In genomic region chr4:143587703-143588102, GRCh38 we compare ENCODE assay signal across 15 cellular contexts.
DNase-seq lines count a peak whose midpoint lies in the region; ATAC-seq and TF ChIP-seq lines count a peak whose summit lies in the region.
"Had no signal": no experiment of that assay in that cellular context is flagged by ENCODE, and none has a peak within 500 bp of the region (broad histone marks: within the 10 kb centered on the region; RNA-seq: fewer than 3 reads in every experiment).

No MANE protein-coding gene starts in this region.

- no peaks in the 10 kb centered on the region for H3K36me3 ChIP-seq in MM.1S (replicated peaks; ENCODE audit: insufficient read depth, low read length)
- no peaks in the 10 kb centered on the region for H3K36me3 ChIP-seq in psoas muscle (ENCODE audit: insufficient read depth in 1 of 2, low read depth in 1 of 2)

- no peak overlapping the region for H3K27ac Mint-ChIP-seq in activated T-helper 1 cell treated with anti-CD3 and anti-CD28 coated beads, Interleukin-12 subunit alpha, Interleukin-12 subunit beta, Interleukin-2, Interleukin-4 antibody, amounts not matched to agents 30 ng/mL and 10 ng/mL and 1 ng/mL, durations not matched to agents 14 hours and 24 hours and 36 hours
- H3K27ac Mint-ChIP-seq: activated CD4-positive, alpha-beta T cell treated with anti-CD3 and anti-CD28 coated beads, Interleukin-2, amount 10 ng/mL, durations not matched to agents 7 days and 5 days; IgD-negative memory B cell had no signal

- H3K9me3 Mint-ChIP-seq in activated T-helper 1 cell treated with anti-CD3 and anti-CD28 coated beads, Interleukin-12 subunit alpha, Interleukin-12 subunit beta, Interleukin-2, Interleukin-4 antibody, amounts not matched to agents 30 ng/mL and 10 ng/mL and 1 ng/mL, durations not matched to agents 14 hours and 24 hours and 36 hours: peaks cover 15% of the 10 kb centered on the region

- H3K9me3 ChIP-seq in MM.1S (replicated peaks; ENCODE audit: insufficient read depth, low read length) (no peaks in the 10 kb centered on the region), psoas muscle (peaks cover 8% of the 10 kb centered on the region)
- H3K9me3 ChIP-seq: A549 had no signal

- H3K79me2 ChIP-seq in MM.1S (ENCODE audit: low read length): no peaks in the 10 kb centered on the region
- H3K79me2 ChIP-seq: parathyroid adenoma had no signal

- TF ChIP-seq POLR2A in GM18505 (IDR thresholded peaks at IDR 0.05; ENCODE audit: borderline replicate concordance, extremely low read depth, insufficient read depth, insufficient read length): no peak

- H3K36me3 Mint-ChIP-seq in activated T-helper 1 cell treated with anti-CD3 and anti-CD28 coated beads, Interleukin-12 subunit alpha, Interleukin-12 subunit beta, Interleukin-2, Interleukin-4 antibody, amounts not matched to agents 30 ng/mL and 10 ng/mL and 1 ng/mL, durations not matched to agents 14 hours and 24 hours and 36 hours (ENCODE audit: low read depth): no peaks in the 10 kb centered on the region
- H3K36me3 Mint-ChIP-seq: IgD-negative memory B cell had no signal

- no peaks in the 10 kb centered on the region for H4K20me1 ChIP-seq in MM.1S (ENCODE audit: insufficient read depth, low read length)

- H3K4me2 ChIP-seq in MM.1S (ENCODE audit: low read depth, low read length): no peak overlapping the region
- H3K4me2 ChIP-seq: A549 had no signal

- ATAC-seq in psoas muscle (peak in 1 of 4 donors; percentile 57), HG03460 (IDR thresholded peaks at IDR 0.05; ENCODE audit: unreplicated experiment) (no peak), GM18505 (IDR thresholded peaks at IDR 0.05; ENCODE audit: unreplicated experiment) (no peak)
- ATAC-seq: A549 had no signal

- in situ Hi-C loops in T47D (cut with HindIII; ENCODE audit: low pct_unique_long_range_greater_than_20kb, low sequenced_read_pairs): no loop called here

- no peak overlapping the region for H3K4me3 Mint-ChIP-seq in activated T-helper 1 cell treated with anti-CD3 and anti-CD28 coated beads, Interleukin-12 subunit alpha, Interleukin-12 subunit beta, Interleukin-2, Interleukin-4 antibody, amounts not matched to agents 30 ng/mL and 10 ng/mL and 1 ng/mL, durations not matched to agents 14 hours and 24 hours and 36 hours
- H3K4me3 Mint-ChIP-seq: activated CD4-positive, alpha-beta T cell treated with anti-CD3 and anti-CD28 coated beads, Interleukin-2, amount 10 ng/mL, durations not matched to agents 7 days and 5 days had no signal

- peak; percentile 17 for TF ChIP-seq CTCF in MM.1S (IDR thresholded peaks at IDR 0.05; ENCODE audit: low read length)
- TF ChIP-seq CTCF in psoas muscle (IDR thresholded peaks at IDR 0.05): peak; percentile 20

- intact Hi-C loops in psoas muscle (cut with DNase I): no loop called here
- intact Hi-C loops in activated T-helper 1 cell treated with anti-CD3 and anti-CD28 coated beads, Interleukin-12 subunit alpha, Interleukin-12 subunit beta, Interleukin-2, Interleukin-4 antibody, amounts not matched to agents 30 ng/mL and 10 ng/mL and 1 ng/mL, durations not matched to agents 14 hours and 24 hours and 36 hours (cut with micrococcal nuclease): no loop called here

- peaks cover 1% of the 10 kb centered on the region for H3K27me3 Mint-ChIP-seq in activated T-helper 1 cell treated with anti-CD3 and anti-CD28 coated beads, Interleukin-12 subunit alpha, Interleukin-12 subunit beta, Interleukin-2, Interleukin-4 antibody, amounts not matched to agents 30 ng/mL and 10 ng/mL and 1 ng/mL, durations not matched to agents 14 hours and 24 hours and 36 hours (ENCODE audit: insufficient read depth)
- H3K27me3 Mint-ChIP-seq: activated CD4-positive, alpha-beta T cell treated with anti-CD3 and anti-CD28 coated beads, Interleukin-2, amount 10 ng/mL, durations not matched to agents 7 days and 5 days; IgD-negative memory B cell had no signal

- DNase-seq in NCI-H1092 treated with DMSO at 0.1 percent for 48 hours (lab: John Stamatoyannopoulos, UW): peak; percentile 8
- DNase-seq in NCI-H1092 (lab: John Stamatoyannopoulos, UW): no peak
- peak; percentile 14 for DNase-seq in MM.1S
- DNase-seq in T47D (ENCODE audit: low read depth in 1 of 2, low spot score in 1 of 2): peak; percentile 3 to 53
- DNase-seq in psoas muscle: no peak
- no peak for DNase-seq in activated T-helper 1 cell treated with anti-CD3 and anti-CD28 coated beads, Interleukin-12 subunit alpha, Interleukin-12 subunit beta, Interleukin-2, Interleukin-4 antibody, amounts not matched to agents 30 ng/mL and 10 ng/mL and 1 ng/mL, durations not matched to agents 14 hours and 24 hours and 36 hours (ENCODE audit: low spot score)
- DNase-seq: activated CD4-positive, alpha-beta T cell treated with anti-CD3 and anti-CD28 coated beads, Interleukin-2, amount 10 ng/mL, durations not matched to agents 7 days and 5 days; activated effector memory CD4-positive, alpha-beta T cell treated with Interleukin-2 at 50 U/mL for 16 hours; DMS79 treated with DMSO at 0.1 percent for 48 hours; NCI-H524 treated with DMSO at 0.1 percent for 48 hours had no signal

- H3K27ac ChIP-seq in MM.1S (ENCODE audit: low read length): no peak overlapping the region
- H3K27ac ChIP-seq in psoas muscle: no peak overlapping the region
- H3K27ac ChIP-seq: A549, parathyroid adenoma had no signal

- H3K4me1 ChIP-seq in MM.1S (ENCODE audit: low read length) (no peaks in the 10 kb centered on the region), psoas muscle (no peaks in the 10 kb centered on the region)
- H3K4me1 ChIP-seq: A549, parathyroid adenoma had no signal

- H3K9ac ChIP-seq in MM.1S (ENCODE audit: low read length): no peak overlapping the region
- H3K9ac ChIP-seq: parathyroid adenoma had no signal

- no peaks in the 10 kb centered on the region for H3F3A ChIP-seq in MM.1S (ENCODE audit: insufficient read depth, low read length)

- H3K9me2 ChIP-seq in MM.1S (replicated peaks; ENCODE audit: insufficient read depth, low read length): no peaks in the 10 kb centered on the region

- H3K27me3 ChIP-seq in MM.1S (replicated peaks; ENCODE audit: insufficient read depth, low read length) (no peaks in the 10 kb centered on the region), psoas muscle (ENCODE audit: insufficient read depth in 3 of 3, low read length in 2 of 3) (no peaks in the 10 kb centered on the region)

- no peak overlapping the region for H2AFZ ChIP-seq in MM.1S (ENCODE audit: low read length)
- H2AFZ ChIP-seq: parathyroid adenoma had no signal

- H3K4me3 ChIP-seq in MM.1S (ENCODE audit: low read length) (no peak overlapping the region), psoas muscle (no peak overlapping the region)
- H3K4me3 ChIP-seq: A549 had no signal

- no peaks in the 10 kb centered on the region for H3K4me1 Mint-ChIP-seq in activated T-helper 1 cell treated with anti-CD3 and anti-CD28 coated beads, Interleukin-12 subunit alpha, Interleukin-12 subunit beta, Interleukin-2, Interleukin-4 antibody, amounts not matched to agents 30 ng/mL and 10 ng/mL and 1 ng/mL, durations not matched to agents 14 hours and 24 hours and 36 hours (ENCODE audit: low read depth)
- H3K4me1 Mint-ChIP-seq: activated CD4-positive, alpha-beta T cell treated with anti-CD3 and anti-CD28 coated beads, Interleukin-2, amount 10 ng/mL, durations not matched to agents 7 days and 5 days; IgD-negative memory B cell had no signal

Comparison
In these comparisons a context has a peak if more than half of its experiments do, and no peak if none do; other contexts are left out.
1. DNase-seq: peak in NCI-H1092 treated with DMSO at 0.1 percent for 48 hours (single experiment), MM.1S (single experiment) and T47D (2 of 2); none in NCI-H1092 (single experiment), psoas muscle (0 of 2) and activated T-helper 1 cell treated with anti-CD3 and anti-CD28 coated beads, Interleukin-12 subunit alpha, Interleukin-12 subunit beta, Interleukin-2, Interleukin-4 antibody, amounts not matched to agents 30 ng/mL and 10 ng/mL and 1 ng/mL, durations not matched to agents 14 hours and 24 hours and 36 hours (single experiment).